In genomic region chr19:34269968-34270621, GRCh38 we compare ENCODE assay signal across 8 cellular contexts. TPM values are rescaled to one million over a fixed set of nuclear protein-coding genes. Genes with fewer than 3 reads are reported as not detected.
DNase-seq lines count a peak whose midpoint lies in the region; ATAC-seq, FAIRE-seq and TF ChIP-seq lines count a peak whose summit lies in the region.

No MANE protein-coding gene starts in this region.

- DNase-seq in A549 (ENCODE audit: low read depth in 1 of 2, low spot score in 1 of 2) = peak in 1 of 2 experiments; percentile 54
- DNase-seq in chondrocyte (ENCODE audit: low spot score) = no peak
- DNase-seq in right lobe of liver = peak in 2 of 3 donors; percentile 55 to 66
- peak; percentile 50 for DNase-seq in stimulated activated CD8-positive, alpha-beta memory T cell treated with anti-CD3 and anti-CD28 coated beads, Interleukin-12 subunit alpha, Interleukin-12 subunit beta, amount 100 ng/mL, for 1 hour (ENCODE audit: low read depth)
- DNase-seq in NCI-H526 treated with DMSO at 0.1 percent for 48 hours (lab: John Stamatoyannopoulos, UW) = no peak

- H3K27ac Mint-ChIP-seq in IgD-negative memory B cell (peak overlapping the region; percentile 90 to 97 (median 97)), chondrocyte (ENCODE audit: unreplicated experiment) (peak overlapping the region; percentile 95)

- ATAC-seq in A549 (peak; percentile 46 to 65; a peak in 5 of 6 replicates), GM19395 (IDR thresholded peaks at IDR 0.05; ENCODE audit: unreplicated experiment) (peak; percentile 81), right lobe of liver (peak; percentile 66 to 86 (median 82))
- ATAC-seq in activated CD4-positive, CD25-positive, alpha-beta regulatory T cell treated with anti-CD3 and anti-CD28 coated beads, Interleukin-2, amount 50 U/mL, for 24 hours = peak; percentile 87 to 89

- intact Hi-C loops in right lobe of liver (cut with DNase I) = no loop called here

- no peaks in the 10 kb centered on the region for H3K27me3 ChIP-seq in right lobe of liver

- H3K36me3 ChIP-seq in right lobe of liver = no peaks in the 10 kb centered on the region

- H3K27me3 Mint-ChIP-seq in IgD-negative memory B cell (no peaks in the 10 kb centered on the region), chondrocyte (ENCODE audit: low read depth) (no peaks in the 10 kb centered on the region)

- H3K27ac ChIP-seq in A549 (peak overlapping the region in 1 of 2 experiments; percentile 13; a peak in 2 of 6 replicates), right lobe of liver (peak overlapping the region; percentile 44 to 72 (median 54))

- no peak for TF ChIP-seq RAD21 in A549 (conservative IDR thresholded peaks at IDR 0.05 in 1 of 2, IDR thresholded peaks at IDR 0.05 in 1 of 2)

- H3K4me3 ChIP-seq in A549 (no peak overlapping the region), right lobe of liver (no peak overlapping the region)

- H3K4me1 ChIP-seq in A549 = peaks cover 10% of the 10 kb centered on the region
- H3K4me1 ChIP-seq in right lobe of liver = peaks cover 3 to 15% (median 7%) of the 10 kb centered on the region in 4 donors

- POLR2A ChIA-PET in A549 (lab: Yijun Ruan, JAX) = interaction anchor here (1.3 kb wide), 1 partner anchor 15 kb away, joined by 3 read pairs; no protein-coding TSS in a partner anchor

- CTCF ChIA-PET in A549 (lab: Yijun Ruan, JAX) = interaction anchor here (0.6 to 1.7 kb wide), 7 partner anchors 8 to 110 kb away, joined by 3 to 7 read pairs (median 4); no protein-coding TSS in a partner anchor

- no peak for FAIRE-seq in A549 (lab: Jason Lieb, UNC)

- H3K9me3 Mint-ChIP-seq in IgD-negative memory B cell (no peaks in the 10 kb centered on the region), chondrocyte (ENCODE audit: low read depth) (no peaks in the 10 kb centered on the region)

- no peaks in the 10 kb centered on the region for H3K9me3 ChIP-seq in A549
- no peaks in the 10 kb centered on the region for H3K9me3 ChIP-seq in right lobe of liver

- 81% methylated on average over 5 of the region's 5 CpGs for WGBS in A549 (ENCODE audit: missing lambda C conversion rate)
- 40% methylated on average over 5 of the region's 5 CpGs for WGBS in right lobe of liver (ENCODE audit: insufficient coverage, low coverage, low lambda C conversion rate, missing lambda C conversion rate)

- TF ChIP-seq EP300 in A549 (IDR thresholded peaks at IDR 0.05) = no peak

- no peak overlapping the region for H3K4me2 ChIP-seq in A549

- H3K4me1 Mint-ChIP-seq in IgD-negative memory B cell (peaks cover 53 to 70% (median 53%) of the 10 kb centered on the region in 3 donors), chondrocyte (ENCODE audit: low read depth) (peaks cover 63% of the 10 kb centered on the region)

- H3K4me3 Mint-ChIP-seq in IgD-negative memory B cell = peak overlapping the region; percentile 61 to 88 (median 67)
- peak overlapping the region; percentile 32 for H3K4me3 Mint-ChIP-seq in chondrocyte (ENCODE audit: unreplicated experiment)

- no peaks in the 10 kb centered on the region for H3K36me3 Mint-ChIP-seq in IgD-negative memory B cell
- peaks cover 1% of the 10 kb centered on the region for H3K36me3 Mint-ChIP-seq in chondrocyte (ENCODE audit: low read depth)

- TF ChIP-seq CTCF in A549 (IDR thresholded peaks at IDR 0.05) (no peak), chondrocyte (IDR thresholded peaks at IDR 0.05) (no peak), right lobe of liver (IDR thresholded peaks at IDR 0.05) (no peak)

- peak; percentile 5; the same call in 1 of the 2 replicates for TF ChIP-seq POLR2A in A549 (IDR thresholded peaks at IDR 0.05; ENCODE audit: low read length)
- no peak for TF ChIP-seq POLR2A in right lobe of liver (IDR thresholded peaks at IDR 0.05)

TF ChIP-seq in A549, 52 proteins besides CTCF, POLR2A, EP300 and RAD21:
- TF ChIP-seq GATA3 (IDR thresholded peaks at IDR 0.05; ENCODE audit: borderline replicate concordance) = no peak
- TF ChIP-seq RCOR1 (IDR thresholded peaks at IDR 0.05; ENCODE audit: low read depth, low read length) = no peak
- no peak for TF ChIP-seq CEBPB (IDR thresholded peaks at IDR 0.05)
- no peak for TF ChIP-seq ZNF302 (CRISPR knock-in tag; IDR thresholded peaks at IDR 0.05)
- no peak for TF ChIP-seq CHD2 (IDR thresholded peaks at IDR 0.05; ENCODE audit: low read length, partially characterized antibody)
- TF ChIP-seq POLR2AphosphoS2 (conservative IDR thresholded peaks at IDR 0.05; ENCODE audit: low read length) = no peak
- TF ChIP-seq HOXA7 (CRISPR knock-in tag; IDR thresholded peaks at IDR 0.05) = no peak
- no peak for TF ChIP-seq TFCP2L1 (CRISPR knock-in tag; IDR thresholded peaks at IDR 0.05)
- TF ChIP-seq, protein P1, sequence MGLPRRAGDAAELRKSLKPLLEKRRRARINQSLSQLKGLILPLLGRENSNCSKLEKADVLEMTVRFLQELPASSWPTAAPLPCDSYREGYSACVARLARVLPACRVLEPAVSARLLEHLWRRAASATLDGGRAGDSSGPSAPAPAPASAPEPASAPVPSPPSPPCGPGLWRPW (IDR thresholded peaks at IDR 0.05) = no peak
- no peak for TF ChIP-seq SMC3 (IDR thresholded peaks at IDR 0.05)
- no peak for TF ChIP-seq KDM1A (IDR thresholded peaks at IDR 0.05; ENCODE audit: low read depth)

RNA-seq across cellular contexts. Expression of gene GARRE1, which starts 15.7 kb away (rescaled TPM):
- 19.4 and 20.0 TPM in 2 replicates for polyA plus RNA-seq in A549 (2011; rRNA removed)
- polyA plus RNA-seq in A549 (2012; cell fraction: cytosol; rRNA removed) = 10.9 and 13.3 TPM in 2 replicates
- 15.7 and 23.1 TPM in 2 replicates for polyA plus RNA-seq in A549 (2012; cell fraction: nucleus; rRNA removed)
- 9.0 to 9.6 TPM (median 9.1 TPM) in 3 replicates for polyA plus RNA-seq in A549 (2017; fragmentation: RNase III; extraction: RNeasy Plus Mini Kit Qiagen cat#74134 plus additional on column Dnase treatment)
- polyA minus RNA-seq in A549 (2011; rRNA and poly(A)+ RNA removed) = 21.1 and 21.2 TPM in 2 replicates
- 8.6 TPM for polyA plus RNA-seq in IgD-negative memory B cell
- 23.3 to 35.4 TPM (median 24.4 TPM) in 3 replicates for total RNA-seq in chondrocyte
- total RNA-seq in right lobe of liver = 10 to 100 TPM in 2 of 6 experiments, 1 to 10 TPM in 4; 8.1 to 19.4 (median 9.5) TPM

Comparison
In these comparisons a context has a peak if more than half of its experiments do, and no peak if none do; other contexts are left out.
1. DNase-seq: peak in right lobe of liver (2 of 3) and stimulated activated CD8-positive, alpha-beta memory T cell treated with anti-CD3 and anti-CD28 coated beads, Interleukin-12 subunit alpha, Interleukin-12 subunit beta, amount 100 ng/mL, for 1 hour (single experiment); none in chondrocyte (single experiment) and NCI-H526 treated with DMSO at 0.1 percent for 48 hours (single experiment).
2. Peak in every context shown above with its lines, with median percentiles within 50 percentile points of each other: ATAC-seq.